ENCODE assay signal across 8 cellular contexts in the genomic region with DNA sequence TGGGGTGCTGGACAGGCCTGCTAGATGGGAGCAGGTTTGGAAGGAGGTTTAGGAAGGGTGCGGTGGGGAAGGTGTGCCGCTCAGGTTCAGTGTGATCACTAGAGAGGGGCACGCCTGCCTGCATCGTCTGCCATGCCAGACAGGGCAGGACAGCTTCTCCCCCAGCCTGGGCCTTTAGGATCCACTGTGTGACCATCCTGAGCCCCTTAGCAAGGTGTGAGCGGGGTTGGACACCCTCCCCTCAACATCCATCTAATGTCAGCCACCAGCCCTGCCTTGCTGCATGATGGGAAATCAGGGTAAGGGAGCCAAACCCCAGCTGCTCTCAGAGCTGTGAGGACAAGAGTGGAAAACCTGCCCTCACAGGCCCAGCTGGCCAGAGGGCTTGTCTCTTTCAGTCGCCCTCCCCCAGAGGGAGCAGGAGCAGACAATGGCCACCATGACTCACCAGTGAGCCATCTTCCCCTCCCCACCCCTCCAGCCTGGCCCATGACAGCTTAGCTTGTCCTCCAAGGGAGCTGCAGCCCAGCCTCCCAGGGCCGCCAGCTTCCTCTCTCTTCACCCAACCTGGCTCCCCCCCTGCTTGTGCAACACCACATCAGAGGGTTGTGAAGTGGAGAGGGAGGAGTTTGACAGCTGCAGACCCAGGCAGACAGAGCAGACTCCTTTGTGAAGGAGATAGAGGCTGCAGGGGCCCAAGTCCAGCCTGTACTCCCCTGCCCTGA. TPM values are rescaled to one million over a fixed set of nuclear protein-coding genes. Genes with fewer than 3 reads are reported as not detected.
A peak's percentile ranks its signal among the peaks of the same experiment; 100 is the strongest.
DNase-seq lines count a peak whose midpoint lies in the region; ATAC-seq and TF ChIP-seq lines count a peak whose summit lies in the region.

No MANE protein-coding gene starts in this region.

- peak overlapping the region; percentile 59 for H2AK5ac ChIP-seq in mesendoderm (ENCODE audit: low read length)

- H3K4me2 ChIP-seq in mesendoderm (ENCODE audit: low read length) = no peak overlapping the region

- H2BK5ac ChIP-seq in mesendoderm (ENCODE audit: low read length) = peak overlapping the region; percentile 72

- peak overlapping the region; percentile 81 for H3K56ac ChIP-seq in mesendoderm (ENCODE audit: low read length)

- H3K9ac ChIP-seq in endodermal cell (ENCODE audit: extremely low read depth, low read length, poor library complexity, severe bottlenecking) = peak overlapping the region; percentile 1
- peak overlapping the region; percentile 10 for H3K9ac ChIP-seq in mesendoderm (ENCODE audit: low read length)

- peak overlapping the region; percentile 19 for H2BK120ac ChIP-seq in mesendoderm (ENCODE audit: low read depth, low read length)

- CTCF ChIA-PET in AG04449 (lab: Yijun Ruan, JAX) (interaction anchor here (0.8 to 37.7 kb wide), 10 partner anchors 9 to 112 kb away, joined by 3 to 2093 read pairs (median 4); partner anchors contain the start of gene NUAK2), HEK293T (lab: Yijun Ruan, JAX) (interaction anchor here (1.5 to 1.9 kb wide), 2 partner anchors 11 to 41 kb away, joined by 8 to 10 read pairs; no protein-coding TSS in a partner anchor)

- POLR2A ChIA-PET in AG04449 (lab: Yijun Ruan, JAX) = interaction anchor here (0.5 to 1.9 kb wide), 7 partner anchors 9 to 259 kb away, joined by 3 to 25 read pairs (median 6); no protein-coding TSS in a partner anchor
- POLR2A ChIA-PET in HEK293T (lab: Yijun Ruan, JAX) = no interaction called here

- H3K79me1 ChIP-seq in mesendoderm (ENCODE audit: low read length) = no peaks in the 10 kb centered on the region

- H3K4me3 Mint-ChIP-seq in endodermal cell = no peak overlapping the region

- no peaks in the 10 kb centered on the region for H3K27me3 Mint-ChIP-seq in endodermal cell (ENCODE audit: insufficient read depth)

- ATAC-seq in HG03342 (IDR thresholded peaks at IDR 0.05; ENCODE audit: unreplicated experiment) = no peak

- H3K4ac ChIP-seq in mesendoderm (ENCODE audit: low read depth, low read length) = peak overlapping the region; percentile 90

- H2BK15ac ChIP-seq in mesendoderm (replicated peaks; ENCODE audit: low read depth) = no peak overlapping the region

- no peaks in the 10 kb centered on the region for H3K79me2 ChIP-seq in mesendoderm (ENCODE audit: control insufficient read depth, insufficient read depth, low read length)

- H3K36me3 ChIP-seq in endodermal cell (ENCODE audit: control insufficient read depth, insufficient read depth, low read length) = no peaks in the 10 kb centered on the region
- no peaks in the 10 kb centered on the region for H3K36me3 ChIP-seq in mesendoderm (ENCODE audit: control insufficient read depth, insufficient read depth, low read length)

- TF ChIP-seq CTCF in AG04449 (IDR thresholded peaks at IDR 0.05; ENCODE audit: insufficient read depth, low read length, missing control alignments) (peak; percentile 51), endodermal cell (conservative IDR thresholded peaks at IDR 0.05) (no peak)

- H3K4me1 ChIP-seq in endodermal cell (ENCODE audit: control insufficient read depth, insufficient read depth, low read length) = peaks cover 25% of the 10 kb centered on the region
- peaks cover 20% of the 10 kb centered on the region for H3K4me1 ChIP-seq in mesendoderm (ENCODE audit: control insufficient read depth, low read depth, low read length)

- peaks cover 46% of the 10 kb centered on the region for H3K4me1 Mint-ChIP-seq in endodermal cell

- H3K27ac ChIP-seq in endodermal cell (ENCODE audit: low read depth, low read length) (peak overlapping the region; percentile 90), mesendoderm (ENCODE audit: low read depth, low read length) (peak overlapping the region; percentile 81)

- H3K23ac ChIP-seq in mesendoderm (ENCODE audit: low read length) = no peak overlapping the region

- peak; percentile 94 for DNase-seq in AG04449 (ENCODE audit: low read depth, low spot score)
- DNase-seq in HEK293T (ENCODE audit: extremely low spot score) = peak; percentile 41
- DNase-seq in NOMO-1 treated with dmso at 0.1 percent for 144 hours (lab: John Stamatoyannopoulos, UW; ENCODE audit: unreplicated experiment) = peak; percentile 96
- DNase-seq in activated CD8-positive, alpha-beta memory T cell treated with anti-CD3 and anti-CD28 coated beads, Interleukin-2, amount 50 U/mL, for 4 hours = peak; percentile 85
- DNase-seq in endodermal cell = peak; percentile 99
- DNase-seq in mesendoderm = peak; percentile 100
- peak; percentile 83 for DNase-seq in stimulated activated CD8-positive, alpha-beta memory T cell treated with anti-CD3 and anti-CD28 coated beads, Interleukin-15, amount 100 ng/mL, for 1 hour (ENCODE audit: low read depth)

- no peaks in the 10 kb centered on the region for H3K9me3 Mint-ChIP-seq in endodermal cell

- no peak overlapping the region for H4K8ac ChIP-seq in mesendoderm (ENCODE audit: low read depth, low read length)

- no peak overlapping the region for H3K4me3 ChIP-seq in AG04449 (ENCODE audit: low read depth, low read length)
- no peak overlapping the region for H3K4me3 ChIP-seq in endodermal cell (ENCODE audit: low read length)
- H3K4me3 ChIP-seq in mesendoderm (ENCODE audit: low read length) = no peak overlapping the region

- H4K5ac ChIP-seq in mesendoderm (ENCODE audit: low read length) = no peak overlapping the region

- H3K9me3 ChIP-seq in endodermal cell (ENCODE audit: control insufficient read depth, low read length) = no peaks in the 10 kb centered on the region

- peak overlapping the region; percentile 92 for H3K27ac Mint-ChIP-seq in endodermal cell

- no peaks in the 10 kb centered on the region for H3K36me3 Mint-ChIP-seq in endodermal cell (ENCODE audit: low read depth)

- no peaks in the 10 kb centered on the region for H3K27me3 ChIP-seq in endodermal cell (ENCODE audit: control insufficient read depth, insufficient read depth, low read length, poor library complexity, severe bottlenecking)
- H3K27me3 ChIP-seq in mesendoderm (ENCODE audit: insufficient read depth, low read length, poor library complexity) = no peaks in the 10 kb centered on the region

- WGBS in endodermal cell (ENCODE audit: insufficient coverage in 1 of 2, insufficient read length in 1 of 2), 2 experiments = 64 to 73% methylated on average over 5 to 7 of the region's 7 CpGs
- no CpG with 5 or more reads among the region's 7 CpGs for WGBS in mesendoderm (ENCODE audit: extremely low coverage, insufficient coverage, low lambda C conversion rate)

- peak overlapping the region; percentile 81 for H3K18ac ChIP-seq in mesendoderm (ENCODE audit: low read length)

TF ChIP-seq in HEK293T, 16 proteins besides CTCF, POLR2A, EP300 and RAD21:
- TF ChIP-seq SUZ12 (IDR thresholded peaks at IDR 0.05) (no peak), LEF1 (IDR thresholded peaks at IDR 0.05; ENCODE audit: borderline replicate concordance) (no peak), ZNF384 (IDR thresholded peaks at IDR 0.05) (no peak), TARDBP (IDR thresholded peaks at IDR 0.05) (no peak), CTBP1 (IDR thresholded peaks at IDR 0.05; ENCODE audit: borderline replicate concordance) (no peak), SP1 (IDR thresholded peaks at IDR 0.05) (no peak), NFRKB (IDR thresholded peaks at IDR 0.05) (no peak), FOXK2 (IDR thresholded peaks at IDR 0.05) (no peak), L3MBTL2 (conservative IDR thresholded peaks at IDR 0.05) (no peak), FOXA1 (IDR thresholded peaks at IDR 0.05) (no peak)
- TF ChIP-seq, protein P1, sequence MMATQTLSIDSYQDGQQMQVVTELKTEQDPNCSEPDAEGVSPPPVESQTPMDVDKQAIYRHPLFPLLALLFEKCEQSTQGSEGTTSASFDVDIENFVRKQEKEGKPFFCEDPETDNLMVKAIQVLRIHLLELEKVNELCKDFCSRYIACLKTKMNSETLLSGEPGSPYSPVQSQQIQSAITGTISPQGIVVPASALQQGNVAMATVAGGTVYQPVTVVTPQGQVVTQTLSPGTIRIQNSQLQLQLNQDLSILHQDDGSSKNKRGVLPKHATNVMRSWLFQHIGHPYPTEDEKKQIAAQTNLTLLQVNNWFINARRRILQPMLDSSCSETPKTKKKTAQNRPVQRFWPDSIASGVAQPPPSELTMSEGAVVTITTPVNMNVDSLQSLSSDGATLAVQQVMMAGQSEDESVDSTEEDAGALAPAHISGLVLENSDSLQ (IDR thresholded peaks at IDR 0.05) = no peak

RNA-seq across cellular contexts. Expression of gene NUAK2, which starts 37.0 kb away (rescaled TPM):
- 10 to 100 TPM; 13.4 to 19.1 TPM for total RNA-seq in endodermal cell
- 21.8 TPM for polyA plus RNA-seq in endodermal cell (2013, experiment 1 of 2)
- 21.0 TPM for polyA plus RNA-seq in endodermal cell (2013, experiment 2 of 2)
- 11.0 TPM for polyA plus RNA-seq in mesendoderm (2013, experiment 1 of 2)
- 11.3 TPM for polyA plus RNA-seq in mesendoderm (2013, experiment 2 of 2)

RNA-seq across cellular contexts. Expression of gene TMCC2, which starts 56.8 kb away (rescaled TPM):
- total RNA-seq in endodermal cell = 1 to 10 TPM; 5.2 to 5.8 TPM
- polyA plus RNA-seq in endodermal cell (2013, experiment 1 of 2) = 9.8 TPM
- polyA plus RNA-seq in endodermal cell (2013, experiment 2 of 2) = 7.5 TPM
- 3.2 TPM for polyA plus RNA-seq in mesendoderm (2013, experiment 1 of 2)
- polyA plus RNA-seq in mesendoderm (2013, experiment 2 of 2) = 3.2 TPM

Comparison
In these comparisons a context has a peak if more than half of its experiments do, and no peak if none do; other contexts are left out.
1. DNase-seq: peak in every context shown above with its lines; median percentile 100 in mesendoderm; 99 in endodermal cell; 96 in NOMO-1 treated with dmso at 0.1 percent for 144 hours; 94 in AG04449; 85 in activated CD8-positive, alpha-beta memory T cell treated with anti-CD3 and anti-CD28 coated beads, Interleukin-2, amount 50 U/mL, for 4 hours; 83 in stimulated activated CD8-positive, alpha-beta memory T cell treated with anti-CD3 and anti-CD28 coated beads, Interleukin-15, amount 100 ng/mL, for 1 hour; 41 in HEK293T.